In genomic region chr6:1317302-1317815, GRCh38 we compare ENCODE assay signal across 20 cellular contexts. TPM values are rescaled to one million over a fixed set of nuclear protein-coding genes. Genes with fewer than 3 reads are reported as not detected.
A peak's percentile ranks its signal among the peaks of the same experiment; 100 is the strongest.
DNase-seq lines count a peak whose midpoint lies in the region; ATAC-seq, FAIRE-seq and TF ChIP-seq lines count a peak whose summit lies in the region.
"Had no signal": no experiment of that assay in that cellular context is flagged by ENCODE, and none has a peak within 500 bp of the region (broad histone marks: within the 10 kb centered on the region; RNA-seq: fewer than 3 reads in every experiment).

No MANE protein-coding gene starts in this region.

- DNase-seq in HepG2 (ENCODE audit: low spot score): no peak
- no peak for DNase-seq in right lobe of liver
- DNase-seq in neural crest cell (ENCODE audit: low read depth, low spot score): no peak
- DNase-seq in NCI-H526 (lab: John Stamatoyannopoulos, UW): no peak
- DNase-seq in MV-4-11 (lab: John Stamatoyannopoulos, UW): no peak
- DNase-seq in CD4-positive, alpha-beta memory T cell: no peak
- DNase-seq: DND-41; GF-D8; IMR-90; Kasumi-1; NCI-H1417 treated with DMSO at 0.1 percent for 48 hours; NCI-H2081; NCI-H2227 treated with DMSO at 0.1 percent for 48 hours; NCI-H524 treated with DMSO at 0.1 percent for 48 hours; NK-92 treated with Interleukin-12 subunit alpha and Interleukin-12 subunit beta, amount 100 ng/mL, for 24 hours; OCI-M1 had no signal

- H2AFZ ChIP-seq in HepG2 (ENCODE audit: low read length): no peak overlapping the region

- TF ChIP-seq POLR2A in HepG2 (IDR thresholded peaks at IDR 0.05; ENCODE audit: insufficient read depth in 1 of 2, low read depth in 2 of 2, low read length in 2 of 2) (no peak), right lobe of liver (IDR thresholded peaks at IDR 0.05) (no peak)

- H3K4me1 Mint-ChIP-seq in activated T-helper 17 cell treated with anti-CD3 and anti-CD28 coated beads, Interleukin-2, amount 50 U/mL, for 72 hours: peaks cover 9% of the 10 kb centered on the region
- H3K4me1 Mint-ChIP-seq in neural crest cell: peaks cover 17% of the 10 kb centered on the region
- H3K4me1 Mint-ChIP-seq in CD4-positive, alpha-beta memory T cell: peaks cover 9 to 24% (median 18%) of the 10 kb centered on the region in 4 donors

- 56% methylated on average over 41 of the region's 43 CpGs for WGBS in HepG2 (ENCODE audit: low lambda C conversion rate)
- 51% methylated on average over 20 of the region's 43 CpGs for WGBS in right lobe of liver (ENCODE audit: insufficient coverage, low coverage, low lambda C conversion rate, missing lambda C conversion rate)

- no TSS peak for BruUV-seq in HepG2 (replicated peaks; lab: Mats Ljungman, UMichigan)

- H3K4me2 ChIP-seq in HepG2 (ENCODE audit: low read depth, low read length): no peak overlapping the region

- peaks cover 35% of the 10 kb centered on the region for H3K27me3 Mint-ChIP-seq in activated T-helper 17 cell treated with anti-CD3 and anti-CD28 coated beads, Interleukin-2, amount 50 U/mL, for 72 hours
- peaks cover 56% of the 10 kb centered on the region for H3K27me3 Mint-ChIP-seq in neural crest cell (ENCODE audit: low read depth)
- peaks cover 25 to 32% of the 10 kb centered on the region in 2 donors for H3K27me3 Mint-ChIP-seq in CD4-positive, alpha-beta memory T cell

- peak in 1 of 2 experiments; percentile 55; a peak in 1 of 4 replicates for TF ChIP-seq EP300 in HepG2 (IDR thresholded peaks at IDR 0.05; ENCODE audit: low read depth in 2 of 2, low read length in 2 of 2)
- peak; percentile 50; the same call in 1 of the 2 replicates for TF ChIP-seq EP300 in HepG2 (CRISPR knock-in tag; IDR thresholded peaks at IDR 0.05; ENCODE audit: borderline replicate concordance)

- peaks cover 43% of the 10 kb centered on the region for H3K4me1 ChIP-seq in HepG2 (ENCODE audit: insufficient read depth, low read length)
- peaks cover 0 to 18% (median 1%) of the 10 kb centered on the region in 4 donors for H3K4me1 ChIP-seq in right lobe of liver
- H3K4me1 ChIP-seq in CD4-positive, alpha-beta memory T cell (ENCODE audit: insufficient read depth, low read length): peaks cover 10% of the 10 kb centered on the region

- H3K4me3 Mint-ChIP-seq in activated T-helper 17 cell treated with anti-CD3 and anti-CD28 coated beads, Interleukin-2, amount 50 U/mL, for 72 hours: peak overlapping the region; percentile 41
- H3K4me3 Mint-ChIP-seq in neural crest cell: peak overlapping the region; percentile 65
- H3K4me3 Mint-ChIP-seq in CD4-positive, alpha-beta memory T cell: peak overlapping the region in 1 of 8 donors; percentile 64

- no peaks in the 10 kb centered on the region for H3K9me3 Mint-ChIP-seq in activated T-helper 17 cell treated with anti-CD3 and anti-CD28 coated beads, Interleukin-2, amount 50 U/mL, for 72 hours
- no peaks in the 10 kb centered on the region for H3K9me3 Mint-ChIP-seq in neural crest cell
- peaks cover 0 to 2% (median 0%) of the 10 kb centered on the region in 8 donors for H3K9me3 Mint-ChIP-seq in CD4-positive, alpha-beta memory T cell

- no peak for TF ChIP-seq CTCF in HepG2 (CRISPR knock-in tag; IDR thresholded peaks at IDR 0.05)
- no peak for TF ChIP-seq CTCF in right lobe of liver (IDR thresholded peaks at IDR 0.05)
- TF ChIP-seq CTCF in neural crest cell (conservative IDR thresholded peaks at IDR 0.05): no peak

- POLR2A ChIA-PET in HepG2 (lab: Yijun Ruan, JAX): interaction anchor here (0.8 to 12.0 kb wide), 7 partner anchors 8 to 416 kb away, joined by 4 to 900 read pairs (median 150); no protein-coding TSS in a partner anchor
- POLR2A ChIA-PET in CD4-positive, alpha-beta memory T cell (lab: Charles Lee; ENCODE audit: partially characterized antibody): no interaction called here

- H3K79me2 ChIP-seq in HepG2 (ENCODE audit: insufficient read depth, low read length): peaks cover 30% of the 10 kb centered on the region

- H4K20me1 ChIP-seq in HepG2 (ENCODE audit: insufficient read depth, low read length): peaks cover 15% of the 10 kb centered on the region

- intact Hi-C loops in HepG2 (cut with micrococcal nuclease; ENCODE audit: unreplicated experiment) (no loop called here), right lobe of liver (cut with DNase I) (no loop called here)
- intact Hi-C loops in CD4-positive, alpha-beta memory T cell (cut with micrococcal nuclease): no loop called here

- H3K36me3 Mint-ChIP-seq in activated T-helper 17 cell treated with anti-CD3 and anti-CD28 coated beads, Interleukin-2, amount 50 U/mL, for 72 hours (ENCODE audit: low read depth): peaks cover 6% of the 10 kb centered on the region
- H3K36me3 Mint-ChIP-seq in neural crest cell (ENCODE audit: low read depth): peaks cover 8% of the 10 kb centered on the region
- no peaks in the 10 kb centered on the region for H3K36me3 Mint-ChIP-seq in CD4-positive, alpha-beta memory T cell

- TF ChIP-seq RAD21 in HepG2 (CRISPR knock-in tag; IDR thresholded peaks at IDR 0.05): 0 out of 2 replicates have a peak, but pooled peaks have one; percentile 9

- in situ Hi-C loops in HepG2 (cut with HindIII; ENCODE audit: extremely low pct_ligation_motif_present, low pct_unique_long_range_greater_than_20kb): no loop called here

- CTCF ChIA-PET in HepG2 (lab: Yijun Ruan, JAX; ENCODE audit: low intra/inter-chr PET ratio, low total read pairs): no interaction called here
- CTCF ChIA-PET in CD4-positive, alpha-beta memory T cell (lab: Charles Lee; ENCODE audit: partially characterized antibody): no interaction called here

- H3K9me3 ChIP-seq in HepG2 (ENCODE audit: low read length): no peaks in the 10 kb centered on the region
- H3K9me3 ChIP-seq in right lobe of liver: no peaks in the 10 kb centered on the region
- no peaks in the 10 kb centered on the region for H3K9me3 ChIP-seq in CD4-positive, alpha-beta memory T cell (ENCODE audit: control insufficient read depth in 1 of 2, low read length in 2 of 2)

- H3K4me3 ChIP-seq in HepG2 (replicated peaks in 1 of 3; ENCODE audit: insufficient read depth in 1 of 3, low read depth in 2 of 3, low read length in 3 of 3) (no peak overlapping the region), right lobe of liver (no peak overlapping the region)
- no peak overlapping the region for H3K4me3 ChIP-seq in CD4-positive, alpha-beta memory T cell (ENCODE audit: low read length in 2 of 2)

- ATAC-seq in HepG2 (peak; percentile 6), right lobe of liver (no peak), GM21367 (IDR thresholded peaks at IDR 0.05; ENCODE audit: unreplicated experiment) (no peak)
- no peak for ATAC-seq in activated T-helper 17 cell treated with anti-CD3 and anti-CD28 coated beads, Interleukin-2, amount 50 U/mL, for 72 hours (replicated peaks)

- no peaks in the 10 kb centered on the region for H3K36me3 ChIP-seq in HepG2 (replicated peaks in 1 of 2; ENCODE audit: control insufficient read depth in 1 of 2, insufficient read depth in 2 of 2, low read length in 2 of 2)
- no peaks in the 10 kb centered on the region for H3K36me3 ChIP-seq in right lobe of liver
- H3K36me3 ChIP-seq in CD4-positive, alpha-beta memory T cell (ENCODE audit: insufficient read depth, low read length): no peaks in the 10 kb centered on the region

- H3K27ac ChIP-seq in HepG2 (ENCODE audit: extremely low read length, insufficient read depth, low read length): peak overlapping the region; percentile 41
- no peak overlapping the region for H3K27ac ChIP-seq in right lobe of liver
- H3K27ac ChIP-seq in CD4-positive, alpha-beta memory T cell (ENCODE audit: low read depth, low read length): no peak overlapping the region
- H3K27ac ChIP-seq: C4-2B had no signal

- no peak overlapping the region for H3K27ac Mint-ChIP-seq in activated T-helper 17 cell treated with anti-CD3 and anti-CD28 coated beads, Interleukin-2, amount 50 U/mL, for 72 hours
- no peak overlapping the region for H3K27ac Mint-ChIP-seq in neural crest cell (ENCODE audit: unreplicated experiment)
- H3K27ac Mint-ChIP-seq in CD4-positive, alpha-beta memory T cell: no peak overlapping the region

- no peak overlapping the region for H3K9ac ChIP-seq in HepG2 (ENCODE audit: insufficient read depth, low read depth, low read length)

- H3K27me3 ChIP-seq in HepG2 (ENCODE audit: control insufficient read depth in 1 of 2, insufficient read depth in 2 of 2, low read length in 2 of 2) (no peaks in the 10 kb centered on the region; a peak in 1 of 5 replicates), right lobe of liver (peaks cover 0 to 13% of the 10 kb centered on the region in 2 donors)
- H3K27me3 ChIP-seq in CD4-positive, alpha-beta memory T cell (ENCODE audit: insufficient read depth, low read length): peaks cover 11% of the 10 kb centered on the region

- FAIRE-seq in HepG2 (lab: Jason Lieb, UNC): no peak
- FAIRE-seq: A204.1 had no signal

TF ChIP-seq in HepG2, 621 proteins besides CTCF, POLR2A, EP300 and RAD21 (continues in another document):
- TF ChIP-seq PRPF4 (IDR thresholded peaks at IDR 0.05; ENCODE audit: low read depth, low read length, poor library complexity, severe bottlenecking): peak; percentile 88

RNA-seq across cellular contexts. Expression of gene FOXQ1, which starts 5.5 kb away (rescaled TPM):
- total RNA-seq in HepG2 (2016; rRNA removed; fragmentation: Illumina TruSeq; extraction: Trizol) (39.2 and 39.8 TPM in 2 replicates), right lobe of liver (1 to 10 TPM in 1 of 6 experiments, under 1 TPM in 5; 0.12 to 4.0 (median 0.23) TPM), neural crest cell (not detected in 2 replicates)
- total RNA-seq in HepG2 (2016; cell fraction: cytosol; rRNA removed; fragmentation: Illumina TruSeq; extraction: Trizol; ENCODE audit: low read depth): 15.7 and 16.9 TPM in 2 replicates
- 33.8 and 40.6 TPM in 2 replicates for total RNA-seq in HepG2 (2016; cell fraction: insoluble cytoplasmic fraction; rRNA removed; fragmentation: Illumina TruSeq; extraction: Trizol)
- total RNA-seq in HepG2 (2016; cell fraction: membrane; rRNA removed; fragmentation: Illumina TruSeq; extraction: Trizol): 48.5 and 52.3 TPM in 2 replicates
- 33.3 and 37.9 TPM in 2 replicates for total RNA-seq in HepG2 (2016; cell fraction: nucleus; rRNA removed; fragmentation: Illumina TruSeq; extraction: Trizol)
- polyA plus RNA-seq in HepG2 (2011; rRNA removed): 25.3 and 35.2 TPM in 2 replicates
- 23.3 and 28.0 TPM in 2 replicates for polyA plus RNA-seq in HepG2 (2011; cell fraction: cytosol; rRNA removed)
- polyA plus RNA-seq in HepG2 (2011; cell fraction: nucleus; rRNA removed): 24.4 and 38.2 TPM in 2 replicates
- polyA plus RNA-seq in HepG2 (2012): 29.4 and 33.5 TPM in 2 replicates
- polyA plus RNA-seq in HepG2 (2016; cell fraction: cytosol; fragmentation: Illumina TruSeq; extraction: Trizol; ENCODE audit: low read depth): 14.0 and 20.5 TPM in 2 replicates
- 80.2 and 86.7 TPM in 2 replicates for polyA plus RNA-seq in HepG2 (2016; cell fraction: insoluble cytoplasmic fraction; fragmentation: Illumina TruSeq; extraction: Trizol; ENCODE audit: low read depth)
- 44.4 and 57.9 TPM in 2 replicates for polyA plus RNA-seq in HepG2 (2016; cell fraction: membrane; fragmentation: Illumina TruSeq; extraction: Trizol; ENCODE audit: low read depth)
- polyA plus RNA-seq in HepG2 (2016; cell fraction: nucleus; fragmentation: Illumina TruSeq; extraction: Trizol; ENCODE audit: insufficient read depth, low read depth): 69.2 and 74.9 TPM in 2 replicates
- polyA minus RNA-seq in HepG2 (2011; rRNA and poly(A)+ RNA removed; ENCODE audit: low replicate concordance): 8.1 and 73.3 TPM in 2 replicates
- 46.4 and 59.0 TPM in 2 replicates for polyA minus RNA-seq in HepG2 (2011; cell fraction: cytosol; rRNA and poly(A)+ RNA removed)
- 48.1 and 66.8 TPM in 2 replicates for polyA minus RNA-seq in HepG2 (2011; cell fraction: nucleus; rRNA and poly(A)+ RNA removed)
- total RNA-seq in activated T-helper 17 cell treated with anti-CD3 and anti-CD28 coated beads, Interleukin-2, amount 50 U/mL, for 72 hours: not detected
- total RNA-seq in CD4-positive, alpha-beta memory T cell: not detected
- not detected for polyA plus RNA-seq in CD4-positive, alpha-beta memory T cell
- total RNA-seq: IMR-90 had no signal
- polyA plus RNA-seq: IMR-90 had no signal
